Comparison of ENCODE assay signal across 9 cellular contexts in the genomic region with DNA sequence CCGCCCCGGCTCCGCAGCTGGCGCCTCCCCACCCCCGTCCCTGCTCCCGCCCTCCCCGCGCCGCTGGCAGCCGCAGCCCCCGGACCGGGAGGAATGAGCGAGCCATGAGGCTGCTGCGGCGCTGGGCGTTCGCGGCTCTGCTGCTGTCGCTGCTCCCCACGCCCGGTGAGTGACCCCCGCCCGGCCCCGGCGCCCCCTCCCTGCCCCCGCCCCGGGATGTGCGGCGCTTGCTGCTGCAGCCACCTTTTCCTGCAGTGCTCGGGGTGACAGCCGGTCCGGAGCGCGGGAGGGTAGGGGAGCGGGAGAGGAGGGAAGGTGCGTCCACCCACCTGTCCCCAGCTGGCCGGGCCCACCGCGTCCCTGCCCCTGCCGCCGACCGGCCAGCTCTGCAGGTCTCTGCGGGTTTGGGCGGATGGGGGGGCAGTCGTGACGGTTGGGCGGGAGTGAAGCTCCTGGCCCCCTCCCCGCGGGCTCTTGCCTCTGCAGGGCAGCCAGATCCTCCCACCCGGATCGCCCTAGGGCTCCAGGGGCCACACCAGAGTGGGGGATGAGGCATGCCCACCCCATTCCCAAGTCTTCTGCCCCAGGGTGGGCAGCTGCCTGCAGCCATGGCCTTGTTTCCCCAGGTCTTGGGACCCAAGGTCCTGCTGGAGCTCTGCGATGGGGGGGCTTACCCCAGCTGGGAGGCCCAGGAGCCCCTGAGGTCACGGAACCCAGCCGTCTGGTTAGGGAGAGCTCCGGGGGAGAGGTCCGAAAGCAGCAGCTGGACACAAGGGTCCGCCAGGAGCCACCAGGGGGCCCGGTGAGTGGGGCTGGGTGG. TPM values are rescaled to one million over a fixed set of nuclear protein-coding genes. Genes with fewer than 3 reads are reported as not detected.
A peak's percentile ranks its signal among the peaks of the same experiment; 100 is the strongest.
DNase-seq lines count a peak whose midpoint lies in the region; ATAC-seq, FAIRE-seq and TF ChIP-seq lines count a peak whose summit lies in the region.
"Had no signal": no experiment of that assay in that cellular context is flagged by ENCODE, and none has a peak within 500 bp of the region (broad histone marks: within the 10 kb centered on the region; RNA-seq: fewer than 3 reads in every experiment).

No MANE protein-coding gene starts in this region.

- no peak for FAIRE-seq in small intestine (lab: Jason Lieb, UNC)

- H3K4me3 ChIP-seq in HAP-1 (peak overlapping the region; percentile 56), heart left ventricle (peak overlapping the region; percentile 24 to 64 (median 54)), small intestine (ENCODE audit: low read depth in 1 of 2, low read length in 2 of 2) (peak overlapping the region; percentile 26 to 50), body of pancreas (no peak overlapping the region), adrenal gland (peak overlapping the region in 1 of 4 donors; percentile 57)

- peaks cover 46% of the 10 kb centered on the region for H3K27me3 Mint-ChIP-seq in T-helper 17 cell

- H3K36me3 Mint-ChIP-seq in T-helper 17 cell (ENCODE audit: low read depth) = no peaks in the 10 kb centered on the region

- ATAC-seq in T-helper 17 cell (peak; percentile 32), heart left ventricle (no peak), body of pancreas (no peak), GM21528 (IDR thresholded peaks at IDR 0.05; ENCODE audit: low FRiP score, unreplicated experiment) (no peak)

- intact Hi-C loops in heart left ventricle (cut with DNase I) = loop anchor here in 1 of 10 donors (10.0 kb wide), 1 partner anchor 65 kb away; no protein-coding TSS in a partner anchor
- intact Hi-C loops in body of pancreas (cut with DNase I) = no loop called here
- intact Hi-C loops in adrenal gland (cut with DNase I) = no loop called here

- no peaks in the 10 kb centered on the region for H3K9me3 ChIP-seq in HAP-1
- H3K9me3 ChIP-seq in T-helper 17 cell (ENCODE audit: control insufficient read depth, low read length, poor library complexity, severe bottlenecking) = no peaks in the 10 kb centered on the region
- no peaks in the 10 kb centered on the region for H3K9me3 ChIP-seq in heart left ventricle
- H3K9me3 ChIP-seq in small intestine (ENCODE audit: control insufficient read depth, low read depth) = no peaks in the 10 kb centered on the region
- no peaks in the 10 kb centered on the region for H3K9me3 ChIP-seq in body of pancreas
- no peaks in the 10 kb centered on the region for H3K9me3 ChIP-seq in adrenal gland (replicated peaks in 1 of 3)

- H3K27me3 ChIP-seq in HAP-1 (ENCODE audit: low read depth) (no peaks in the 10 kb centered on the region), heart left ventricle (peaks cover 4 to 32% (median 13%) of the 10 kb centered on the region in 9 donors), small intestine (ENCODE audit: control insufficient read depth in 2 of 2, insufficient read depth in 2 of 2, low read length in 2 of 2) (peaks cover 2 to 21% of the 10 kb centered on the region in 2 donors), body of pancreas (peaks cover 0 to 19% of the 10 kb centered on the region in 2 donors), adrenal gland (peaks cover 28% of the 10 kb centered on the region)

- WGBS in heart left ventricle, 4 donors = 5 to 25% (median 6%) methylated on average over 9 to 58 of the region's 58 CpGs
- WGBS in small intestine, 3 donors = 7 to 10% (median 10%) methylated on average over 26 to 58 of the region's 58 CpGs
- WGBS in body of pancreas, 2 donors = 7 to 10% methylated on average over 14 to 31 of the region's 58 CpGs
- 7 to 23% (median 13%) methylated on average over 12 to 56 of the region's 58 CpGs for WGBS in adrenal gland, 4 donors

- peak in 1 of 2 experiments; percentile 54 for DNase-seq in HAP-1 (ENCODE audit: low spot score in 2 of 2)
- no peak for DNase-seq in T-helper 17 cell
- peak in 1 of 5 donors; percentile 27 for DNase-seq in heart left ventricle
- no peak for DNase-seq in small intestine
- DNase-seq in LoVo (ENCODE audit: low spot score) = no peak
- no peak for DNase-seq in body of pancreas
- DNase-seq in adrenal gland = no peak

- peaks cover 7% of the 10 kb centered on the region for H3K4me1 ChIP-seq in HAP-1
- peaks cover 0 to 28% (median 9%) of the 10 kb centered on the region in 12 donors for H3K4me1 ChIP-seq in heart left ventricle
- no peaks in the 10 kb centered on the region for H3K4me1 ChIP-seq in small intestine (ENCODE audit: control insufficient read depth in 2 of 2, insufficient read depth in 1 of 2, low read depth in 1 of 2, low read length in 1 of 2)
- peaks cover 12% of the 10 kb centered on the region for H3K4me1 ChIP-seq in body of pancreas
- peaks cover 4 to 6% of the 10 kb centered on the region in 2 donors for H3K4me1 ChIP-seq in adrenal gland (replicated peaks in 1 of 2)

- H3K4me3 Mint-ChIP-seq in T-helper 17 cell = peak overlapping the region; percentile 12
- H3K4me3 Mint-ChIP-seq: T-helper 1 cell treated with Interleukin-12 subunit alpha and Interleukin-12 subunit beta and Interleukin-4 antibody, amounts not matched to agents 30 μg/mL and 1 μg/mL, for 36 hours had no signal

- in situ Hi-C loops in HAP-1 (cut with MboI; ENCODE audit: low sequenced_read_pairs) = no loop called here

- TF ChIP-seq CTCF in heart left ventricle (IDR thresholded peaks at IDR 0.05) (no peak), body of pancreas (IDR thresholded peaks at IDR 0.05) (no peak), adrenal gland (IDR thresholded peaks at IDR 0.05) (no peak)

- no peak overlapping the region for H3K27ac Mint-ChIP-seq in T-helper 17 cell
- H3K27ac Mint-ChIP-seq: T-helper 1 cell treated with Interleukin-12 subunit alpha and Interleukin-12 subunit beta and Interleukin-4 antibody, amounts not matched to agents 30 μg/mL and 1 μg/mL, for 36 hours had no signal

- H3K36me3 ChIP-seq in HAP-1 (replicated peaks) = no peaks in the 10 kb centered on the region
- H3K36me3 ChIP-seq in heart left ventricle = no peaks in the 10 kb centered on the region
- no peaks in the 10 kb centered on the region for H3K36me3 ChIP-seq in small intestine (ENCODE audit: control insufficient read depth in 2 of 2, insufficient read depth in 2 of 2, low read length in 2 of 2)
- no peaks in the 10 kb centered on the region for H3K36me3 ChIP-seq in body of pancreas (replicated peaks in 1 of 2; ENCODE audit: insufficient read depth in 1 of 2, low read depth in 2 of 2)
- H3K36me3 ChIP-seq in adrenal gland (replicated peaks in 1 of 2) = no peaks in the 10 kb centered on the region

- no peak for TF ChIP-seq POLR2A in heart left ventricle (IDR thresholded peaks at IDR 0.05)
- no peak for TF ChIP-seq POLR2A in body of pancreas (IDR thresholded peaks at IDR 0.05)
- no peak for TF ChIP-seq POLR2A in adrenal gland (IDR thresholded peaks at IDR 0.05)

- H3K27ac ChIP-seq in heart left ventricle (no peak overlapping the region), small intestine (ENCODE audit: low read depth in 1 of 2, low read length in 1 of 2) (no peak overlapping the region), body of pancreas (no peak overlapping the region), adrenal gland (no peak overlapping the region)

- H3K4me1 Mint-ChIP-seq in T-helper 17 cell = no peaks in the 10 kb centered on the region

RNA-seq across cellular contexts. Expression of a gene that starts 0.5 kb away (rescaled TPM):
- total RNA-seq in T-helper 17 cell = under 1 TPM; 0.08 to 0.40 TPM
- 10 to 100 TPM in 6 of 9 donors, 1 to 10 TPM in 3; 6.6 to 24.6 (median 12.6) TPM for total RNA-seq in heart left ventricle
- 1 to 10 TPM; 1.8 to 9.3 TPM for polyA plus RNA-seq in heart left ventricle
- polyA plus RNA-seq in small intestine = under 1 TPM in 1 of 3 donors, not detected in 2; 0.15 TPM
- under 1 TPM; under 0.01 TPM for total RNA-seq in body of pancreas
- total RNA-seq in adrenal gland = under 1 TPM in 6 of 8 donors, not detected in 2; 0.19 to 0.50 (median 0.28) TPM
- polyA plus RNA-seq in adrenal gland = under 1 TPM; 0.05 to 0.80 (median 0.57) TPM

RNA-seq across cellular contexts. Expression of a gene that starts 50.8 kb away (rescaled TPM):
- total RNA-seq in T-helper 17 cell (1 to 10 TPM; 2.2 to 3.8 TPM), heart left ventricle (1 to 10 TPM; 1.4 to 5.3 (median 4.2) TPM), body of pancreas (1 to 10 TPM; 2.0 to 3.4 TPM), adrenal gland (1 to 10 TPM; 2.1 to 8.1 (median 4.7) TPM)
- polyA plus RNA-seq in heart left ventricle (1 to 10 TPM; 3.4 to 3.8 TPM), small intestine (1 to 10 TPM in 2 of 3 donors, under 1 TPM in 1; 0.54 to 5.1 (median 1.1) TPM), adrenal gland (10 to 100 TPM in 1 of 3 donors, 1 to 10 TPM in 2; 1.9 to 10.5 (median 3.7) TPM)

Comparison
In these comparisons a context has a peak if more than half of its experiments do, and no peak if none do; other contexts are left out.
1. H3K4me3 ChIP-seq: peak in HAP-1 (single experiment), heart left ventricle (12 of 12) and small intestine (2 of 2); none in body of pancreas (0 of 2).
2. RNA of a gene that starts 0.5 kb away (total RNA-seq): 6.6 to 24.6 TPM in heart left ventricle; 0.08 to 0.40 TPM in T-helper 17 cell, 0.19 to 0.50 TPM in adrenal gland and under 0.01 TPM in body of pancreas; every median in the first group is over 4 times any median in the second.